ENCODE assay signal across 1 cellular context in the genomic region with DNA sequence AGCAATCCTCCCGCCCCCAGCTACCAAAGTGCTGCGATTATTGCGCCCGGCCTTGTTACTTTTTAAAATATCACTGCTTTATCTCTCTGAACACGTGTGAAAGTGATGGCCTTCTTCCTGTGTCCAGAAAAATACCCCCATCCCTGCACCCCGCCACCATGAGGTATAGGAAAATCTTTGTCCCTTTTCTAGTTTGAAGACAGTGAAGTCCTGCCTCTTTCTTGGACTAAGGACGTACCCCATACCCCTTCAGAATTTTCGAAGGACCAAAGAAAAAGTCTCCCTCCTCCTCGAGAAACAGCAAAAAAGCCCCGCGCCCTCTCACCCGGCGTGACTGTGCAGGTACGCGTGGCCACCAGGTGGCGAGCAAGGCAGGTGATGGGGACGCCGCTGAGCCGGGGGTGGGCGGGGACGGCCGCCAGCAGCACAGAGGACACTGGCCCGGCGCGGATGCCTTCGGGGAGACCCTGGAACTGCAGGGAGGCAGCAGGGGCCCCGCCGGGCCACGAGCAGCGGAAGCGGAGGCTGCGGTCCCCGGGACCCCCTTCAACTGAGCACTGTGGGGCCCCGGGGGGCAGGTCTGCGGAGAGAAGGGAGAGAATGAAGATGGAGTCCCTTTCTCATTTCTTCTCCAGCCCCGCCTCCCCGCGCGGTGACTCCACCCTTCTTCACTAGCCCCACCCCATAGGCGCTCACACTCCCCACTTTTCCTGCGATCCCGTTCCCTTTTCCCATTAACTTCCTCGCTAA.
A peak's percentile ranks its signal among the peaks of the same experiment; 100 is the strongest.
TF ChIP-seq lines count a peak whose summit lies in the region.

No MANE protein-coding gene starts in this region.

TF ChIP-seq in K562, 482 proteins besides CTCF, POLR2A, EP300 and RAD21 (continued from another document and continues in another):
- TF ChIP-seq, protein P1, sequence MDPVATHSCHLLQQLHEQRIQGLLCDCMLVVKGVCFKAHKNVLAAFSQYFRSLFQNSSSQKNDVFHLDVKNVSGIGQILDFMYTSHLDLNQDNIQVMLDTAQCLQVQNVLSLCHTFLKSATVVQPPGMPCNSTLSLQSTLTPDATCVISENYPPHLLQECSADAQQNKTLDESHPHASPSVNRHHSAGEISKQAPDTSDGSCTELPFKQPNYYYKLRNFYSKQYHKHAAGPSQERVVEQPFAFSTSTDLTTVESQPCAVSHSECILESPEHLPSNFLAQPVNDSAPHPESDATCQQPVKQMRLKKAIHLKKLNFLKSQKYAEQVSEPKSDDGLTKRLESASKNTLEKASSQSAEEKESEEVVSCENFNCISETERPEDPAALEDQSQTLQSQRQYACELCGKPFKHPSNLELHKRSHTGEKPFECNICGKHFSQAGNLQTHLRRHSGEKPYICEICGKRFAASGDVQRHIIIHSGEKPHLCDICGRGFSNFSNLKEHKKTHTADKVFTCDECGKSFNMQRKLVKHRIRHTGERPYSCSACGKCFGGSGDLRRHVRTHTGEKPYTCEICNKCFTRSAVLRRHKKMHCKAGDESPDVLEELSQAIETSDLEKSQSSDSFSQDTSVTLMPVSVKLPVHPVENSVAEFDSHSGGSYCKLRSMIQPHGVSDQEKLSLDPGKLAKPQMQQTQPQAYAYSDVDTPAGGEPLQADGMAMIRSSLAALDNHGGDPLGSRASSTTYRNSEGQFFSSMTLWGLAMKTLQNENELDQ (CRISPR knock-in tag; IDR thresholded peaks at IDR 0.05; ENCODE audit: borderline replicate concordance) = no peak
- TF ChIP-seq RFX1 (IDR thresholded peaks at IDR 0.05) (no peak), HDAC3 (IDR thresholded peaks at IDR 0.05; ENCODE audit: borderline replicate concordance, partially characterized antibody) (no peak), PPARD (CRISPR knock-in tag; IDR thresholded peaks at IDR 0.05) (no peak), ZC3H11A (IDR thresholded peaks at IDR 0.05; ENCODE audit: low read depth, low read length) (no peak), MAZ (CRISPR knock-in tag; conservative IDR thresholded peaks at IDR 0.05 in 1 of 2, IDR thresholded peaks at IDR 0.05 in 1 of 2) (peak; percentile 11 to 90; a peak in 2 of 4 replicates), SETDB1 (IDR thresholded peaks at IDR 0.05; ENCODE audit: low read length) (no peak), RHOXF2B (CRISPR knock-in tag; conservative IDR thresholded peaks at IDR 0.05) (no peak), ZNF41 (CRISPR knock-in tag; conservative IDR thresholded peaks at IDR 0.05) (no peak), MEF2A (IDR thresholded peaks at IDR 0.05; ENCODE audit: control insufficient read depth, low read depth, low read length) (no peak), ZNF707 (CRISPR knock-in tag; conservative IDR thresholded peaks at IDR 0.05) (no peak), HDAC6 (IDR thresholded peaks at IDR 0.05; ENCODE audit: low read depth, low read length) (no peak), NEUROD1 (IDR thresholded peaks at IDR 0.05; ENCODE audit: borderline replicate concordance, low read depth, low read length, partially characterized antibody) (no peak), THRAP3 (IDR thresholded peaks at IDR 0.05; ENCODE audit: borderline replicate concordance) (no peak), ZNF274 (IDR thresholded peaks at IDR 0.05; ENCODE audit: borderline replicate concordance, low read depth, low read length) (no peak), SRSF9 (IDR thresholded peaks at IDR 0.05; ENCODE audit: borderline replicate concordance, low read depth, low read length) (no peak), ZNF561 (CRISPR knock-in tag; conservative IDR thresholded peaks at IDR 0.05) (no peak), DPF2 (IDR thresholded peaks at IDR 0.05) (peak; percentile 57), KDM2B (CRISPR knock-in tag; IDR thresholded peaks at IDR 0.05) (no peak), RNF2 (IDR thresholded peaks at IDR 0.05) (no peak), FUS (optimal IDR thresholded peaks at IDR 0.05; ENCODE audit: low read depth, low read length) (no peak), ZNF175 (CRISPR knock-in tag; IDR thresholded peaks at IDR 0.05; ENCODE audit: low read depth) (no peak), NFIC (IDR thresholded peaks at IDR 0.05) (0 out of 2 replicates have a peak, but pooled peaks have one; percentile 24), MEF2D (tag; conservative IDR thresholded peaks at IDR 0.05; ENCODE audit: low read depth) (no peak), ZNF146 (CRISPR knock-in tag; IDR thresholded peaks at IDR 0.05; ENCODE audit: unreplicated experiment) (no peak), MTA2 (IDR thresholded peaks at IDR 0.05; ENCODE audit: low read depth) (no peak), ELF1 (tag; IDR thresholded peaks at IDR 0.05) (no peak; the same call in 1 of the 2 replicates), YY1 (IDR thresholded peaks at IDR 0.05; ENCODE audit: borderline replicate concordance in 1 of 3, control insufficient read depth in 1 of 3, extremely low read depth in 1 of 3, insufficient read depth in 3 of 3, insufficient read length in 1 of 3, insufficient replicate concordance in 2 of 3, low read depth in 1 of 3, low read length in 2 of 3) (peak in 1 of 3 experiments; percentile 50), ILK (tag; IDR thresholded peaks at IDR 0.05; ENCODE audit: borderline replicate concordance, low read depth) (no peak), ZBTB8A (IDR thresholded peaks at IDR 0.05; ENCODE audit: partially characterized antibody) (no peak), POLR2AphosphoS2 (IDR thresholded peaks at IDR 0.05; ENCODE audit: low read length) (no peak)
- TF ChIP-seq, protein P2, sequence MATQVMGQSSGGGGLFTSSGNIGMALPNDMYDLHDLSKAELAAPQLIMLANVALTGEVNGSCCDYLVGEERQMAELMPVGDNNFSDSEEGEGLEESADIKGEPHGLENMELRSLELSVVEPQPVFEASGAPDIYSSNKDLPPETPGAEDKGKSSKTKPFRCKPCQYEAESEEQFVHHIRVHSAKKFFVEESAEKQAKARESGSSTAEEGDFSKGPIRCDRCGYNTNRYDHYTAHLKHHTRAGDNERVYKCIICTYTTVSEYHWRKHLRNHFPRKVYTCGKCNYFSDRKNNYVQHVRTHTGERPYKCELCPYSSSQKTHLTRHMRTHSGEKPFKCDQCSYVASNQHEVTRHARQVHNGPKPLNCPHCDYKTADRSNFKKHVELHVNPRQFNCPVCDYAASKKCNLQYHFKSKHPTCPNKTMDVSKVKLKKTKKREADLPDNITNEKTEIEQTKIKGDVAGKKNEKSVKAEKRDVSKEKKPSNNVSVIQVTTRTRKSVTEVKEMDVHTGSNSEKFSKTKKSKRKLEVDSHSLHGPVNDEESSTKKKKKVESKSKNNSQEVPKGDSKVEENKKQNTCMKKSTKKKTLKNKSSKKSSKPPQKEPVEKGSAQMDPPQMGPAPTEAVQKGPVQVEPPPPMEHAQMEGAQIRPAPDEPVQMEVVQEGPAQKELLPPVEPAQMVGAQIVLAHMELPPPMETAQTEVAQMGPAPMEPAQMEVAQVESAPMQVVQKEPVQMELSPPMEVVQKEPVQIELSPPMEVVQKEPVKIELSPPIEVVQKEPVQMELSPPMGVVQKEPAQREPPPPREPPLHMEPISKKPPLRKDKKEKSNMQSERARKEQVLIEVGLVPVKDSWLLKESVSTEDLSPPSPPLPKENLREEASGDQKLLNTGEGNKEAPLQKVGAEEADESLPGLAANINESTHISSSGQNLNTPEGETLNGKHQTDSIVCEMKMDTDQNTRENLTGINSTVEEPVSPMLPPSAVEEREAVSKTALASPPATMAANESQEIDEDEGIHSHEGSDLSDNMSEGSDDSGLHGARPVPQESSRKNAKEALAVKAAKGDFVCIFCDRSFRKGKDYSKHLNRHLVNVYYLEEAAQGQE (CRISPR knock-in tag; IDR thresholded peaks at IDR 0.05; ENCODE audit: low read depth) = no peak
- TF ChIP-seq, protein P3, sequence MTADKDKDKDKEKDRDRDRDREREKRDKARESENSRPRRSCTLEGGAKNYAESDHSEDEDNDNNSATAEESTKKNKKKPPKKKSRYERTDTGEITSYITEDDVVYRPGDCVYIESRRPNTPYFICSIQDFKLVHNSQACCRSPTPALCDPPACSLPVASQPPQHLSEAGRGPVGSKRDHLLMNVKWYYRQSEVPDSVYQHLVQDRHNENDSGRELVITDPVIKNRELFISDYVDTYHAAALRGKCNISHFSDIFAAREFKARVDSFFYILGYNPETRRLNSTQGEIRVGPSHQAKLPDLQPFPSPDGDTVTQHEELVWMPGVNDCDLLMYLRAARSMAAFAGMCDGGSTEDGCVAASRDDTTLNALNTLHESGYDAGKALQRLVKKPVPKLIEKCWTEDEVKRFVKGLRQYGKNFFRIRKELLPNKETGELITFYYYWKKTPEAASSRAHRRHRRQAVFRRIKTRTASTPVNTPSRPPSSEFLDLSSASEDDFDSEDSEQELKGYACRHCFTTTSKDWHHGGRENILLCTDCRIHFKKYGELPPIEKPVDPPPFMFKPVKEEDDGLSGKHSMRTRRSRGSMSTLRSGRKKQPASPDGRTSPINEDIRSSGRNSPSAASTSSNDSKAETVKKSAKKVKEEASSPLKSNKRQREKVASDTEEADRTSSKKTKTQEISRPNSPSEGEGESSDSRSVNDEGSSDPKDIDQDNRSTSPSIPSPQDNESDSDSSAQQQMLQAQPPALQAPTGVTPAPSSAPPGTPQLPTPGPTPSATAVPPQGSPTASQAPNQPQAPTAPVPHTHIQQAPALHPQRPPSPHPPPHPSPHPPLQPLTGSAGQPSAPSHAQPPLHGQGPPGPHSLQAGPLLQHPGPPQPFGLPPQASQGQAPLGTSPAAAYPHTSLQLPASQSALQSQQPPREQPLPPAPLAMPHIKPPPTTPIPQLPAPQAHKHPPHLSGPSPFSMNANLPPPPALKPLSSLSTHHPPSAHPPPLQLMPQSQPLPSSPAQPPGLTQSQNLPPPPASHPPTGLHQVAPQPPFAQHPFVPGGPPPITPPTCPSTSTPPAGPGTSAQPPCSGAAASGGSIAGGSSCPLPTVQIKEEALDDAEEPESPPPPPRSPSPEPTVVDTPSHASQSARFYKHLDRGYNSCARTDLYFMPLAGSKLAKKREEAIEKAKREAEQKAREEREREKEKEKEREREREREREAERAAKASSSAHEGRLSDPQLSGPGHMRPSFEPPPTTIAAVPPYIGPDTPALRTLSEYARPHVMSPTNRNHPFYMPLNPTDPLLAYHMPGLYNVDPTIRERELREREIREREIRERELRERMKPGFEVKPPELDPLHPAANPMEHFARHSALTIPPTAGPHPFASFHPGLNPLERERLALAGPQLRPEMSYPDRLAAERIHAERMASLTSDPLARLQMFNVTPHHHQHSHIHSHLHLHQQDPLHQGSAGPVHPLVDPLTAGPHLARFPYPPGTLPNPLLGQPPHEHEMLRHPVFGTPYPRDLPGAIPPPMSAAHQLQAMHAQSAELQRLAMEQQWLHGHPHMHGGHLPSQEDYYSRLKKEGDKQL (CRISPR knock-in tag; IDR thresholded peaks at IDR 0.05; ENCODE audit: borderline replicate concordance) = no peak
- TF ChIP-seq, protein P4, sequence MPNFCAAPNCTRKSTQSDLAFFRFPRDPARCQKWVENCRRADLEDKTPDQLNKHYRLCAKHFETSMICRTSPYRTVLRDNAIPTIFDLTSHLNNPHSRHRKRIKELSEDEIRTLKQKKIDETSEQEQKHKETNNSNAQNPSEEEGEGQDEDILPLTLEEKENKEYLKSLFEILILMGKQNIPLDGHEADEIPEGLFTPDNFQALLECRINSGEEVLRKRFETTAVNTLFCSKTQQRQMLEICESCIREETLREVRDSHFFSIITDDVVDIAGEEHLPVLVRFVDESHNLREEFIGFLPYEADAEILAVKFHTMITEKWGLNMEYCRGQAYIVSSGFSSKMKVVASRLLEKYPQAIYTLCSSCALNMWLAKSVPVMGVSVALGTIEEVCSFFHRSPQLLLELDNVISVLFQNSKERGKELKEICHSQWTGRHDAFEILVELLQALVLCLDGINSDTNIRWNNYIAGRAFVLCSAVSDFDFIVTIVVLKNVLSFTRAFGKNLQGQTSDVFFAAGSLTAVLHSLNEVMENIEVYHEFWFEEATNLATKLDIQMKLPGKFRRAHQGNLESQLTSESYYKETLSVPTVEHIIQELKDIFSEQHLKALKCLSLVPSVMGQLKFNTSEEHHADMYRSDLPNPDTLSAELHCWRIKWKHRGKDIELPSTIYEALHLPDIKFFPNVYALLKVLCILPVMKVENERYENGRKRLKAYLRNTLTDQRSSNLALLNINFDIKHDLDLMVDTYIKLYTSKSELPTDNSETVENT (CRISPR knock-in tag; IDR thresholded peaks at IDR 0.05) = no peak
- TF ChIP-seq, protein P5, sequence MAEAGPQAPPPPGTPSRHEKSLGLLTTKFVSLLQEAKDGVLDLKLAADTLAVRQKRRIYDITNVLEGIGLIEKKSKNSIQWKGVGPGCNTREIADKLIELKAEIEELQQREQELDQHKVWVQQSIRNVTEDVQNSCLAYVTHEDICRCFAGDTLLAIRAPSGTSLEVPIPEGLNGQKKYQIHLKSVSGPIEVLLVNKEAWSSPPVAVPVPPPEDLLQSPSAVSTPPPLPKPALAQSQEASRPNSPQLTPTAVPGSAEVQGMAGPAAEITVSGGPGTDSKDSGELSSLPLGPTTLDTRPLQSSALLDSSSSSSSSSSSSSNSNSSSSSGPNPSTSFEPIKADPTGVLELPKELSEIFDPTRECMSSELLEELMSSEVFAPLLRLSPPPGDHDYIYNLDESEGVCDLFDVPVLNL (CRISPR knock-in tag; IDR thresholded peaks at IDR 0.05; ENCODE audit: low read depth) = no peak
- TF ChIP-seq, protein P6, sequence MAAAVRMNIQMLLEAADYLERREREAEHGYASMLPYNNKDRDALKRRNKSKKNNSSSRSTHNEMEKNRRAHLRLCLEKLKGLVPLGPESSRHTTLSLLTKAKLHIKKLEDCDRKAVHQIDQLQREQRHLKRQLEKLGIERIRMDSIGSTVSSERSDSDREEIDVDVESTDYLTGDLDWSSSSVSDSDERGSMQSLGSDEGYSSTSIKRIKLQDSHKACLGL (CRISPR knock-in tag; IDR thresholded peaks at IDR 0.05; ENCODE audit: borderline replicate concordance, poor library complexity, severe bottlenecking) = peak; percentile 5
- TF ChIP-seq, protein P7, sequence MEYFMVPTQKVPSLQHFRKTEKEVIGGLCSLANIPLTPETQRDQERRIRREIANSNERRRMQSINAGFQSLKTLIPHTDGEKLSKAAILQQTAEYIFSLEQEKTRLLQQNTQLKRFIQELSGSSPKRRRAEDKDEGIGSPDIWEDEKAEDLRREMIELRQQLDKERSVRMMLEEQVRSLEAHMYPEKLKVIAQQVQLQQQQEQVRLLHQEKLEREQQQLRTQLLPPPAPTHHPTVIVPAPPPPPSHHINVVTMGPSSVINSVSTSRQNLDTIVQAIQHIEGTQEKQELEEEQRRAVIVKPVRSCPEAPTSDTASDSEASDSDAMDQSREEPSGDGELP (CRISPR knock-in tag; IDR thresholded peaks at IDR 0.05; ENCODE audit: borderline replicate concordance) = peak; percentile 84
- TF ChIP-seq, protein P8, sequence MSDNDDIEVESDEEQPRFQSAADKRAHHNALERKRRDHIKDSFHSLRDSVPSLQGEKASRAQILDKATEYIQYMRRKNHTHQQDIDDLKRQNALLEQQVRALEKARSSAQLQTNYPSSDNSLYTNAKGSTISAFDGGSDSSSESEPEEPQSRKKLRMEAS (CRISPR knock-in tag; IDR thresholded peaks at IDR 0.05) = peak; percentile 82
- TF ChIP-seq, protein P9, sequence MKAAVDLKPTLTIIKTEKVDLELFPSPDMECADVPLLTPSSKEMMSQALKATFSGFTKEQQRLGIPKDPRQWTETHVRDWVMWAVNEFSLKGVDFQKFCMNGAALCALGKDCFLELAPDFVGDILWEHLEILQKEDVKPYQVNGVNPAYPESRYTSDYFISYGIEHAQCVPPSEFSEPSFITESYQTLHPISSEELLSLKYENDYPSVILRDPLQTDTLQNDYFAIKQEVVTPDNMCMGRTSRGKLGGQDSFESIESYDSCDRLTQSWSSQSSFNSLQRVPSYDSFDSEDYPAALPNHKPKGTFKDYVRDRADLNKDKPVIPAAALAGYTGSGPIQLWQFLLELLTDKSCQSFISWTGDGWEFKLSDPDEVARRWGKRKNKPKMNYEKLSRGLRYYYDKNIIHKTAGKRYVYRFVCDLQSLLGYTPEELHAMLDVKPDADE (conservative IDR thresholded peaks at IDR 0.05; ENCODE audit: control insufficient read depth, low read depth, low read length) = 0 out of 2 replicates have a peak, but pooled peaks have one; percentile 40
- TF ChIP-seq, protein P10, sequence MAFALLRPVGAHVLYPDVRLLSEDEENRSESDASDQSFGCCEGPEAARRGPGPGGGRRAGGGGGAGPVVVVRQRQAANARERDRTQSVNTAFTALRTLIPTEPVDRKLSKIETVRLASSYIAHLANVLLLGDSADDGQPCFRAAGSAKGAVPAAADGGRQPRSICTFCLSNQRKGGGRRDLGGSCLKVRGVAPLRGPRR (CRISPR knock-in tag; IDR thresholded peaks at IDR 0.05) = no peak
